36 cellular contexts compared by ENCODE assay signal in genomic region chr12:112750971-112751370, GRCh38. TPM values are rescaled to one million over a fixed set of nuclear protein-coding genes. Genes with fewer than 3 reads are reported as not detected.
DNase-seq lines count a peak whose midpoint lies in the region; ATAC-seq, FAIRE-seq and TF ChIP-seq lines count a peak whose summit lies in the region.
"Had no signal": no experiment of that assay in that cellular context is flagged by ENCODE, and none has a peak within 500 bp of the region (broad histone marks: within the 10 kb centered on the region; RNA-seq: fewer than 3 reads in every experiment).

No MANE protein-coding gene starts in this region.

- no peak for TF ChIP-seq CTCF in kidney (IDR thresholded peaks at IDR 0.05; ENCODE audit: borderline replicate concordance, extremely low read depth, insufficient read depth)

- peaks cover 16% of the 10 kb centered on the region for H3K4me1 Mint-ChIP-seq in activated T-helper 17 cell treated with anti-CD3 and anti-CD28 coated beads, Interleukin-2, amount 50 U/mL, for 72 hours
- H3K4me1 Mint-ChIP-seq: activated CD4-positive, alpha-beta T cell treated with anti-CD3 and anti-CD28 coated beads, Interleukin-2, amount 10 ng/mL, durations not matched to agents 24 days and 14 days; activated naive CD8-positive, alpha-beta T cell treated with anti-CD3 and anti-CD28 coated beads for 36 hours; CD14-positive monocyte; endodermal cell; nephron had no signal

- intact Hi-C loops in cardiac septum (cut with DNase I) (no loop called here), kidney (cut with DNase I) (no loop called here)

- H3K27me3 Mint-ChIP-seq in activated T-helper 17 cell treated with anti-CD3 and anti-CD28 coated beads, Interleukin-2, amount 50 U/mL, for 72 hours, result peaks cover 2% of the 10 kb centered on the region

- ATAC-seq in activated T-helper 17 cell treated with anti-CD3 and anti-CD28 coated beads, Interleukin-2, amount 50 U/mL, for 72 hours (replicated peaks), result peak; percentile 43
- ATAC-seq: gastrocnemius medialis had no signal

- no peak overlapping the region for H3K4me3 ChIP-seq in kidney (ENCODE audit: low read length in 2 of 2)
- H3K4me3 ChIP-seq: esophagus squamous epithelium, gastrocnemius medialis, SJSA1, suprapubic skin, upper lobe of left lung had no signal

- H3K4me3 Mint-ChIP-seq in activated T-helper 17 cell treated with anti-CD3 and anti-CD28 coated beads, Interleukin-2, amount 50 U/mL, for 72 hours, result no peak overlapping the region
- H3K4me3 Mint-ChIP-seq: activated CD4-positive, alpha-beta T cell treated with anti-CD3 and anti-CD28 coated beads, Interleukin-2, amount 10 ng/mL, durations not matched to agents 24 days and 14 days; activated naive CD8-positive, alpha-beta T cell treated with anti-CD3 and anti-CD28 coated beads for 36 hours; CD14-positive monocyte; endodermal cell; nephron had no signal

- DNase-seq in ACHN (peak; percentile 33), HT1080 (ENCODE audit: low read depth) (peak; percentile 91), islet precursor cell (peak; percentile 18), cardiac septum (ENCODE audit: low spot score) (no peak), nucleus accumbens (lab: John Stamatoyannopoulos, UW) (no peak), putamen (ENCODE audit: low spot score) (no peak), kidney (no peak)
- DNase-seq: 8988T; activated CD4-positive, alpha-beta T cell treated with anti-CD3 and anti-CD28 coated beads, Interleukin-2, amount 10 ng/mL, durations not matched to agents 24 days and 14 days; activated gamma-delta T cell; activated naive CD8-positive, alpha-beta T cell treated with anti-CD3 and anti-CD28 coated beads for 36 hours; activated T-cell treated with anti-CD3 and anti-CD28 coated beads, Interleukin-2, amount 50 U/mL, for 1 hour; aorta; Calu3; central memory CD4-positive, alpha-beta T cell; DMS79 treated with DMSO at 0.1 percent for 48 hours; endodermal cell; esophagus squamous epithelium; gastrocnemius medialis; NCI-H1417 treated with DMSO at 0.1 percent for 48 hours; NCI-H2081 treated with DMSO at 0.1 percent for 48 hours; NCI-H345; RPMI8226; small intestine; stimulated activated naive CD4-positive, alpha-beta T cell; T1000; upper lobe of left lung had no signal

- no peaks in the 10 kb centered on the region for H3K4me1 ChIP-seq in kidney (ENCODE audit: control insufficient read depth in 1 of 2, insufficient read depth in 1 of 2, low read depth in 1 of 2, low read length in 2 of 2)
- H3K4me1 ChIP-seq: esophagus squamous epithelium, gastrocnemius medialis, SJSA1, suprapubic skin, upper lobe of left lung had no signal

- H3K9me3 ChIP-seq in kidney (ENCODE audit: control insufficient read depth in 1 of 2, low read length in 2 of 2), result peaks cover 0 to 11% of the 10 kb centered on the region in 2 donors
- H3K9me3 ChIP-seq: gastrocnemius medialis, SJSA1 had no signal

- no peak for FAIRE-seq in kidney (lab: Jason Lieb, UNC)
- FAIRE-seq: H54, small intestine had no signal

- H3K9ac ChIP-seq in kidney (ENCODE audit: low read length in 2 of 2), result no peak overlapping the region
- H3K9ac ChIP-seq: KMS-11 had no signal

- H3K36me3 ChIP-seq in kidney (ENCODE audit: control insufficient read depth in 1 of 2, insufficient read depth in 2 of 2, low read length in 2 of 2), result no peaks in the 10 kb centered on the region
- H3K36me3 ChIP-seq: esophagus squamous epithelium, gastrocnemius medialis, SJSA1, suprapubic skin, upper lobe of left lung had no signal

- no peak overlapping the region for H3K27ac ChIP-seq in kidney (ENCODE audit: low read depth in 2 of 2, low read length in 2 of 2)
- H3K27ac ChIP-seq: esophagus squamous epithelium, gastrocnemius medialis, KMS-11, SJSA1, suprapubic skin, upper lobe of left lung had no signal

- H3K36me3 Mint-ChIP-seq in activated T-helper 17 cell treated with anti-CD3 and anti-CD28 coated beads, Interleukin-2, amount 50 U/mL, for 72 hours (ENCODE audit: low read depth), result no peaks in the 10 kb centered on the region
- H3K36me3 Mint-ChIP-seq: activated naive CD8-positive, alpha-beta T cell treated with anti-CD3 and anti-CD28 coated beads for 36 hours; CD14-positive monocyte had no signal

- H3K27ac Mint-ChIP-seq in activated T-helper 17 cell treated with anti-CD3 and anti-CD28 coated beads, Interleukin-2, amount 50 U/mL, for 72 hours, result no peak overlapping the region
- H3K27ac Mint-ChIP-seq: activated CD4-positive, alpha-beta T cell treated with anti-CD3 and anti-CD28 coated beads, Interleukin-2, amount 10 ng/mL, durations not matched to agents 24 days and 14 days; activated naive CD8-positive, alpha-beta T cell treated with anti-CD3 and anti-CD28 coated beads for 36 hours; CD14-positive monocyte; endodermal cell; nephron had no signal

- peaks cover 6% of the 10 kb centered on the region for H3K9me3 Mint-ChIP-seq in activated T-helper 17 cell treated with anti-CD3 and anti-CD28 coated beads, Interleukin-2, amount 50 U/mL, for 72 hours

- in situ Hi-C loops in ACHN (cut with HindIII; ENCODE audit: low pct_ligation_motif_present, low pct_unique_long_range_greater_than_20kb, low sequenced_read_pairs), result no loop called here

RNA-seq across cellular contexts. Expression of gene RPH3A, which starts 40.6 kb away (rescaled TPM):
- total RNA-seq in HT1080 (2014; rRNA removed; shearing (Covaris generic)), result 0.17 TPM in 1 of 2 replicates, not detected in the other
- polyA plus RNA-seq in HT1080 (2015; cell fraction: cytosol; rRNA removed), result 0.10 and 0.12 TPM in 2 replicates
- polyA plus RNA-seq in HT1080 (2015; cell fraction: nucleus; rRNA removed), result 0.06 and 0.22 TPM in 2 replicates
- total RNA-seq in activated T-helper 17 cell treated with anti-CD3 and anti-CD28 coated beads, Interleukin-2, amount 50 U/mL, for 72 hours, result not detected
- total RNA-seq in cardiac septum (0.38 TPM), kidney (0.13 TPM)
- polyA plus RNA-seq in kidney (ENCODE audit: insufficient read depth, low read depth, low replicate concordance), result not detected
- total RNA-seq: activated CD4-positive, alpha-beta T cell treated with anti-CD3 and anti-CD28 coated beads, Interleukin-2, amount 10 ng/mL, durations not matched to agents 24 days and 14 days; activated CD8-positive, alpha-beta memory T cell treated with anti-CD3 and anti-CD28 coated beads for 36 hours; activated naive CD8-positive, alpha-beta T cell treated with anti-CD3 and anti-CD28 coated beads for 36 hours; Calu3; endodermal cell; esophagus squamous epithelium; osteocyte; suprapubic skin had no signal
- polyA plus RNA-seq: aorta had no signal

Comparison
In these comparisons a context has a peak if more than half of its experiments do, and no peak if none do; other contexts are left out.
1. DNase-seq: peak in ACHN (single experiment), HT1080 (single experiment) and islet precursor cell (single experiment); none in cardiac septum (single experiment), nucleus accumbens (0 of 56), putamen (single experiment) and kidney (single experiment).